8 cellular contexts compared by ENCODE assay signal in the genomic region with DNA sequence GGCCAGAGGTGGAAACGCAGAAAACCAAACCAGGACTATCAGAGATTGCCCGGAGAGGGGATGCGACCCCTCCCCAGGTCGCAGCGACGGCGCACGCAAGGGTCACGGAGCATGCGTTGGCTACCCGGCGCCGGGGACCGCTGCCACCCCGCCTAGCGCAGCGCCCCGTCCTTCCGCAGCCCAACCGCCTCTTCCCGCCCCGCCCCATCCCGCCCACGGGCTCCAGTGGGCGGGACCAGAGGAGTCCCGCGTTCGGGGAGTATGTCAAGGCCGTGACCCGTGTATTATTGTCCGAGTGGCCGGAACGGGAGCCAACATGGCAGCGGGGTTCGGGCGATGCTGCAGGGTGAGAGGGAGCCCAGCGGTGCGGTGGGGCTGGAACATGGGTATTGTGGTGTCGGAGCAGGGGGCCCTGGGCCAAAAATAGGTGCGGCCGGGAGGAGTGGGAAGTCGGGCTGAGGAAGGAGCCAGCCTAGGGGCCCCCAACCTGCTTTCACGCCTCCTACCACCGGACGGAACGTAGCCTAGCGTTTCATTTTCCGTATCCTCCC. TPM values are rescaled to one million over a fixed set of nuclear protein-coding genes. Genes with fewer than 3 reads are reported as not detected.
DNase-seq lines count a peak whose midpoint lies in the region; ATAC-seq, FAIRE-seq and TF ChIP-seq lines count a peak whose summit lies in the region.

A gene (plus strand): TSS at position 238 of the 551 bp plus-strand sequence. CDS start 79 bp downstream, at position 317.

- H3K27me3 Mint-ChIP-seq in Calu3 (ENCODE audit: unreplicated experiment) = no peaks in the 10 kb centered on the region

- H3K4me1 Mint-ChIP-seq in Calu3 (ENCODE audit: low read depth, unreplicated experiment) = no peaks in the 10 kb centered on the region

- peaks cover 26% of the 10 kb centered on the region for H3K36me3 Mint-ChIP-seq in Calu3 (ENCODE audit: insufficient read depth, unreplicated experiment)

- H3K4me1 ChIP-seq in OCI-LY1 (ENCODE audit: insufficient read depth, low read length, severe bottlenecking) = peaks cover 36% of the 10 kb centered on the region
- H3K4me1 ChIP-seq in endothelial cell of umbilical vein (ENCODE audit: control insufficient read depth, extremely low read depth, insufficient read depth, low read length) = peaks cover 15% of the 10 kb centered on the region
- H3K4me1 ChIP-seq in mononuclear cell (ENCODE audit: insufficient read depth, low read length) = peaks cover 24% of the 10 kb centered on the region

- TF ChIP-seq POLR2A in endothelial cell of umbilical vein (IDR thresholded peaks at IDR 0.05; ENCODE audit: low read depth, low read length) = peak; percentile 60

- H3K4me3 ChIP-seq in OCI-LY1 (ENCODE audit: low read depth, low read length, poor library complexity, severe bottlenecking) (peak within 1 kb of the TSS; percentile 79), endothelial cell of umbilical vein (replicated peaks in 1 of 3; ENCODE audit: insufficient read depth in 1 of 3, low read depth in 1 of 3, low read length in 3 of 3) (peak within 1 kb of the TSS; percentile 73 to 99 (median 98)), mononuclear cell (ENCODE audit: low read length) (peak within 1 kb of the TSS; percentile 80)

- no peaks in the 10 kb centered on the region for H3K9me3 Mint-ChIP-seq in Calu3 (ENCODE audit: low read depth, unreplicated experiment)

- ATAC-seq in GM21367 (IDR thresholded peaks at IDR 0.05; ENCODE audit: unreplicated experiment) = peak; percentile 82

- H3K27ac ChIP-seq in OCI-LY1 (ENCODE audit: low read depth, low read length, poor library complexity, severe bottlenecking) = peak within 1 kb of the TSS; percentile 94
- H3K27ac ChIP-seq in endothelial cell of umbilical vein (ENCODE audit: insufficient read depth, low read depth, low read length) = peak within 1 kb of the TSS; percentile 79

- H3K4me3 Mint-ChIP-seq in Calu3 (ENCODE audit: low read depth, unreplicated experiment) = peak within 1 kb of the TSS; percentile 100

- H3K4me2 ChIP-seq in OCI-LY1 (ENCODE audit: low read length) (peak within 1 kb of the TSS; percentile 69), endothelial cell of umbilical vein (ENCODE audit: insufficient read depth, low read length) (peak within 1 kb of the TSS; percentile 100)

- H3K9ac ChIP-seq in OCI-LY1 (ENCODE audit: low read length) (peak within 1 kb of the TSS; percentile 88), endothelial cell of umbilical vein (replicated peaks; ENCODE audit: extremely low read depth, insufficient read depth, low read length) (peak within 1 kb of the TSS; percentile 95)

- H3K36me3 ChIP-seq in OCI-LY1 (ENCODE audit: insufficient read depth, low read length) (peaks cover 12% of the 10 kb centered on the region), endothelial cell of umbilical vein (ENCODE audit: control insufficient read depth in 2 of 2, extremely low read depth in 1 of 2, insufficient read depth in 2 of 2, low read length in 2 of 2) (no peaks in the 10 kb centered on the region)

- BruUV-seq in Calu3 (replicated peaks; lab: Mats Ljungman, UMichigan) = no TSS peak
- no TSS peak for BruUV-seq in endothelial cell of umbilical vein (replicated peaks; lab: Mats Ljungman, UMichigan)

- H3K27ac Mint-ChIP-seq in Calu3 (ENCODE audit: unreplicated experiment) = peak within 1 kb of the TSS; percentile 91

- dilution Hi-C loops in endothelial cell of umbilical vein (cut with MboI; ENCODE audit: extremely low pct_ligation_motif_present, low sequenced_read_pairs) = no loop called here

- H3K9me3 ChIP-seq in OCI-LY1 (ENCODE audit: low read length) = 0 out of 2 replicates have a peak, but pooled peaks cover 3% of the 10 kb centered on the region
- no peaks in the 10 kb centered on the region for H3K9me3 ChIP-seq in endothelial cell of umbilical vein (replicated peaks; ENCODE audit: control insufficient read depth, insufficient read depth, low read length)
- no peaks in the 10 kb centered on the region for H3K9me3 ChIP-seq in mononuclear cell (ENCODE audit: low read depth, low read length)

- POLR2A ChIA-PET in endothelial cell of umbilical vein (lab: Charles Lee) = no interaction called here

- FAIRE-seq in endothelial cell of umbilical vein (lab: Jason Lieb, UNC) = peak; percentile 85

- no peaks in the 10 kb centered on the region for H3K27me3 ChIP-seq in OCI-LY1 (ENCODE audit: insufficient read depth, low read length)
- H3K27me3 ChIP-seq in endothelial cell of umbilical vein (ENCODE audit: control insufficient read depth in 2 of 2, insufficient read depth in 2 of 2, low read length in 2 of 2) = no peaks in the 10 kb centered on the region
- no peaks in the 10 kb centered on the region for H3K27me3 ChIP-seq in mononuclear cell (ENCODE audit: insufficient read depth, low read length)

- H2AFZ ChIP-seq in OCI-LY1 (ENCODE audit: low read length) (no peak within 1 kb of the TSS), endothelial cell of umbilical vein (ENCODE audit: low read depth, low read length) (peak within 1 kb of the TSS; percentile 100)

- no peaks in the 10 kb centered on the region for H3K9me2 ChIP-seq in OCI-LY1 (ENCODE audit: low read depth, low read length)

- H3F3A ChIP-seq in OCI-LY1 (ENCODE audit: insufficient read depth, low read length) = 0 out of 2 replicates have a peak, but pooled peaks cover 4% of the 10 kb centered on the region

- H3K9me1 ChIP-seq in endothelial cell of umbilical vein (replicated peaks; ENCODE audit: control insufficient read depth, extremely low read depth, insufficient read depth, low read length) = no peaks in the 10 kb centered on the region

- H3K79me2 ChIP-seq in OCI-LY1 (ENCODE audit: insufficient read depth, low read length) = peaks cover 45% of the 10 kb centered on the region
- H3K79me2 ChIP-seq in endothelial cell of umbilical vein (ENCODE audit: control insufficient read depth, insufficient read depth, low read length) = peaks cover 28% of the 10 kb centered on the region

- TF ChIP-seq CTCF in Calu3 (IDR thresholded peaks at IDR 0.05; ENCODE audit: unreplicated experiment) (no peak), OCI-LY1 (IDR thresholded peaks at IDR 0.05; ENCODE audit: low read length) (no peak), endothelial cell of umbilical vein (IDR thresholded peaks at IDR 0.05; ENCODE audit: extremely low read depth in 1 of 2, insufficient read depth in 1 of 2, low read depth in 1 of 2, low read length in 2 of 2) (no peak)

- CTCF ChIA-PET in Calu3 (lab: Charles Lee) (interaction anchor here (1.2 kb wide), 1 partner anchor 110 kb away, joined by 5 read pairs; no protein-coding TSS in a partner anchor), endothelial cell of umbilical vein (lab: Charles Lee) (interaction anchor here (1.2 kb wide), 1 partner anchor 491 kb away, joined by 3 read pairs; no protein-coding TSS in a partner anchor)

- peak; percentile 81 for DNase-seq in Calu3
- DNase-seq in HT1080 (ENCODE audit: low read depth) = peak; percentile 82
- peak; percentile 76 for DNase-seq in activated T-cell treated with anti-CD3 and anti-CD28 coated beads for 1 hour (ENCODE audit: low read depth)
- DNase-seq in endothelial cell of umbilical vein (ENCODE audit: low read depth, low spot score) = peak; percentile 85
- peak; percentile 57 to 64 for DNase-seq in stimulated activated CD8-positive, alpha-beta memory T cell treated with anti-CD3 and anti-CD28 coated beads, Interleukin-4, amount 100 ng/mL, for 1 hour (ENCODE audit: low read depth in 2 of 2, low spot score in 1 of 2)

- no peaks in the 10 kb centered on the region for H4K20me1 ChIP-seq in OCI-LY1 (ENCODE audit: insufficient read depth, low read length)
- H4K20me1 ChIP-seq in endothelial cell of umbilical vein (replicated peaks; ENCODE audit: control insufficient read depth, extremely low read depth, insufficient read depth, low read length) = no peaks in the 10 kb centered on the region

- intact Hi-C loops in Calu3 (cut with micrococcal nuclease; ENCODE audit: unreplicated experiment) (loop anchor here (2.0 kb wide), 1 partner anchor 64 kb away; no protein-coding TSS in a partner anchor), endothelial cell of umbilical vein (cut with micrococcal nuclease) (loop anchor here (1.0 to 10.0 kb wide), 5 partner anchors 40 to 990 kb away; a partner anchor contains a TSS)

TF ChIP-seq in endothelial cell of umbilical vein, 7 proteins besides CTCF, POLR2A, EP300 and RAD21:
- TF ChIP-seq POLR2AphosphoS5 (IDR thresholded peaks at IDR 0.05; ENCODE audit: insufficient read depth, low read depth, low read length) (peak; percentile 88), GATA2 (IDR thresholded peaks at IDR 0.05; ENCODE audit: insufficient read depth, insufficient read length, low read depth, low read length) (no peak)

RNA-seq across cellular contexts. Expression of the gene that starts here (rescaled TPM):
- total RNA-seq in Calu3 (2022) (19.2 and 21.6 TPM in 2 replicates), endothelial cell of umbilical vein (32.5 and 40.4 TPM in 2 replicates), mononuclear cell (11.0 TPM)
- total RNA-seq in HT1080 (2014; rRNA removed; shearing (Covaris generic)) = 45.1 and 45.4 TPM in 2 replicates
- polyA plus RNA-seq in HT1080 (2015; cell fraction: cytosol; rRNA removed) = 43.2 and 48.5 TPM in 2 replicates
- 53.7 and 60.1 TPM in 2 replicates for polyA plus RNA-seq in HT1080 (2015; cell fraction: nucleus; rRNA removed)
- 6.1 and 10.8 TPM in 2 replicates for polyA plus RNA-seq in endothelial cell of umbilical vein
- polyA plus RNA-seq in endothelial cell of umbilical vein (2011; cell fraction: cytosol; rRNA removed) = 17.0 and 17.2 TPM in 2 replicates
- 19.8 and 26.5 TPM in 2 replicates for polyA plus RNA-seq in endothelial cell of umbilical vein (2011; cell fraction: nucleus; rRNA removed)
- 31.2 and 45.5 TPM in 2 replicates for polyA plus RNA-seq in endothelial cell of umbilical vein (2012)
- 15.6 and 21.9 TPM in 2 replicates for polyA minus RNA-seq in endothelial cell of umbilical vein
- 9.0 TPM for polyA minus RNA-seq in endothelial cell of umbilical vein (2011; cell fraction: cytosol; rRNA and poly(A)+ RNA removed)
- polyA minus RNA-seq in endothelial cell of umbilical vein (2011; cell fraction: nucleus; rRNA and poly(A)+ RNA removed) = 17.9 and 23.1 TPM in 2 replicates

Comparison
In these comparisons a context has a peak if more than half of its experiments do, and no peak if none do; other contexts are left out.
1. Peak in every context shown above with its lines: DNase-seq, ATAC-seq, H3K4me3 ChIP-seq and H3K27ac ChIP-seq.